ENCODE assay signal across 8 cellular contexts in genomic region chr2:26299488-26300092, GRCh38. TPM values are rescaled to one million over a fixed set of nuclear protein-coding genes. Genes with fewer than 3 reads are reported as not detected.
DNase-seq lines count a peak whose midpoint lies in the region; ATAC-seq and TF ChIP-seq lines count a peak whose summit lies in the region.

No MANE protein-coding gene starts in this region.

- peak; percentile 48 for DNase-seq in activated T-cell treated with anti-CD3 and anti-CD28 coated beads, Interleukin-2, amount 50 U/mL, for 24 hours
- DNase-seq in activated T-cell treated with anti-CD3 and anti-CD28 coated beads, Interleukin-2, amount 50 U/mL, for 1 hour, result no peak
- no peak for DNase-seq in effector memory CD4-positive, alpha-beta T cell
- DNase-seq in lung microvascular endothelial cell (ENCODE audit: low read depth in 2 of 2) (peak; percentile 59 to 64), upper lobe of right lung (no peak), amygdala (lab: John Stamatoyannopoulos, UW) (no peak), GM10266 (ENCODE audit: extremely low spot score) (no peak)

- no peaks in the 10 kb centered on the region for H3K9me3 Mint-ChIP-seq in activated T-cell treated with anti-CD3 and anti-CD28 coated beads, Interleukin-2, amount 50 U/mL, for 24 hours

- no peaks in the 10 kb centered on the region for H3K9me3 ChIP-seq in OCI-LY3 (ENCODE audit: insufficient read depth, low read length)
- no peaks in the 10 kb centered on the region for H3K9me3 ChIP-seq in effector memory CD4-positive, alpha-beta T cell (ENCODE audit: control insufficient read depth, low read length)
- H3K9me3 ChIP-seq in upper lobe of right lung, result no peaks in the 10 kb centered on the region

- peaks cover 13% of the 10 kb centered on the region; the same call in 1 of the 2 replicates for H3K4me1 ChIP-seq in OCI-LY3 (ENCODE audit: low read length)
- H3K4me1 ChIP-seq in effector memory CD4-positive, alpha-beta T cell (ENCODE audit: control insufficient read depth, insufficient read depth, low read length, poor library complexity, severe bottlenecking), result peaks cover 11% of the 10 kb centered on the region
- peaks cover 14% of the 10 kb centered on the region for H3K4me1 ChIP-seq in upper lobe of right lung

- H3K27ac Mint-ChIP-seq in activated T-cell treated with anti-CD3 and anti-CD28 coated beads, Interleukin-2, amount 50 U/mL, for 24 hours, result no peak overlapping the region

- H3K27me3 Mint-ChIP-seq in activated T-cell treated with anti-CD3 and anti-CD28 coated beads, Interleukin-2, amount 50 U/mL, for 24 hours, result no peaks in the 10 kb centered on the region

- peak overlapping the region; percentile 56; the same call in 1 of the 2 replicates for H3K9ac ChIP-seq in OCI-LY3 (ENCODE audit: low read length)

- H3K4me2 ChIP-seq in OCI-LY3 (ENCODE audit: low read length), result peak overlapping the region; percentile 88

- peak overlapping the region; percentile 54 for H2AFZ ChIP-seq in OCI-LY3 (ENCODE audit: low read depth, low read length)

- no peaks in the 10 kb centered on the region for H3K4me1 Mint-ChIP-seq in activated T-cell treated with anti-CD3 and anti-CD28 coated beads, Interleukin-2, amount 50 U/mL, for 24 hours (ENCODE audit: low read depth)

- no peaks in the 10 kb centered on the region for H3K27me3 ChIP-seq in OCI-LY3 (ENCODE audit: low read depth, low read length)
- no peaks in the 10 kb centered on the region for H3K27me3 ChIP-seq in effector memory CD4-positive, alpha-beta T cell (replicated peaks; ENCODE audit: control insufficient read depth, insufficient read depth, low read length, poor library complexity, severe bottlenecking)
- H3K27me3 ChIP-seq in upper lobe of right lung, result no peaks in the 10 kb centered on the region

- peak; percentile 63 for ATAC-seq in upper lobe of right lung

- intact Hi-C loops in upper lobe of right lung (cut with DNase I), result no loop called here

- H3K4me3 ChIP-seq in OCI-LY3 (ENCODE audit: low read length), result peak overlapping the region; percentile 76
- H3K4me3 ChIP-seq in effector memory CD4-positive, alpha-beta T cell (ENCODE audit: insufficient read depth, low read depth, low read length, poor library complexity, severe bottlenecking), result peak overlapping the region; percentile 64
- H3K4me3 ChIP-seq in upper lobe of right lung, result peak overlapping the region; percentile 62

- H3K79me2 ChIP-seq in OCI-LY3 (ENCODE audit: low read length), result no peaks in the 10 kb centered on the region

- no peaks in the 10 kb centered on the region for H4K20me1 ChIP-seq in OCI-LY3 (ENCODE audit: insufficient read depth, low read length)

- H3K36me3 ChIP-seq in OCI-LY3 (replicated peaks; ENCODE audit: low read depth, low read length) (no peaks in the 10 kb centered on the region), upper lobe of right lung (no peaks in the 10 kb centered on the region)
- no peaks in the 10 kb centered on the region for H3K36me3 ChIP-seq in effector memory CD4-positive, alpha-beta T cell (ENCODE audit: control insufficient read depth, insufficient read depth, low read length)

- TF ChIP-seq CTCF in OCI-LY3 (IDR thresholded peaks at IDR 0.05; ENCODE audit: low read depth, low read length) (no peak), upper lobe of right lung (IDR thresholded peaks at IDR 0.05) (no peak), GM10266 (IDR thresholded peaks at IDR 0.05; ENCODE audit: control insufficient read depth, insufficient read depth, low read depth, missing control alignments) (no peak)

- H3K36me3 Mint-ChIP-seq in activated T-cell treated with anti-CD3 and anti-CD28 coated beads, Interleukin-2, amount 50 U/mL, for 24 hours (ENCODE audit: low read depth), result no peaks in the 10 kb centered on the region

- no peak overlapping the region for H3K4me3 Mint-ChIP-seq in activated T-cell treated with anti-CD3 and anti-CD28 coated beads, Interleukin-2, amount 50 U/mL, for 24 hours

- H3K27ac ChIP-seq in OCI-LY3 (ENCODE audit: low read length) (no peak overlapping the region), upper lobe of right lung (peak overlapping the region; percentile 79)
- peak overlapping the region; percentile 59 for H3K27ac ChIP-seq in effector memory CD4-positive, alpha-beta T cell (ENCODE audit: insufficient read depth, low read length, poor library complexity, severe bottlenecking)

RNA-seq across cellular contexts. Expression of gene SELENOI, which starts 46.4 kb away (rescaled TPM):
- total RNA-seq in lung microvascular endothelial cell (8.3 and 9.3 TPM in 2 replicates), upper lobe of right lung (14.8 TPM)

RNA-seq across cellular contexts. Expression of gene ADGRF3, which starts 47.0 kb away (rescaled TPM):
- total RNA-seq in lung microvascular endothelial cell (under 0.01 TPM in 2 replicates), upper lobe of right lung (0.17 TPM)

RNA-seq across cellular contexts. Expression of gene HADHB, which starts 54.9 kb away (rescaled TPM):
- total RNA-seq in lung microvascular endothelial cell, result 97.2 and 107 TPM in 2 replicates
- 105 TPM for total RNA-seq in upper lobe of right lung

RNA-seq across cellular contexts. Expression of gene HADHA, which starts 55.2 kb away (rescaled TPM):
- total RNA-seq in lung microvascular endothelial cell (130 and 150 TPM in 2 replicates), upper lobe of right lung (118 TPM)

Comparison
In these comparisons a context has a peak if more than half of its experiments do, and no peak if none do; other contexts are left out.
1. DNase-seq: peak in activated T-cell treated with anti-CD3 and anti-CD28 coated beads, Interleukin-2, amount 50 U/mL, for 24 hours (single experiment) and lung microvascular endothelial cell (2 of 2); none in activated T-cell treated with anti-CD3 and anti-CD28 coated beads, Interleukin-2, amount 50 U/mL, for 1 hour (single experiment), effector memory CD4-positive, alpha-beta T cell (0 of 3), upper lobe of right lung (single experiment), amygdala (0 of 56) and GM10266 (single experiment).
2. Peak in every context shown above with its lines, with median percentiles within 50 percentile points of each other: H3K4me3 ChIP-seq.